In the genomic region with DNA sequence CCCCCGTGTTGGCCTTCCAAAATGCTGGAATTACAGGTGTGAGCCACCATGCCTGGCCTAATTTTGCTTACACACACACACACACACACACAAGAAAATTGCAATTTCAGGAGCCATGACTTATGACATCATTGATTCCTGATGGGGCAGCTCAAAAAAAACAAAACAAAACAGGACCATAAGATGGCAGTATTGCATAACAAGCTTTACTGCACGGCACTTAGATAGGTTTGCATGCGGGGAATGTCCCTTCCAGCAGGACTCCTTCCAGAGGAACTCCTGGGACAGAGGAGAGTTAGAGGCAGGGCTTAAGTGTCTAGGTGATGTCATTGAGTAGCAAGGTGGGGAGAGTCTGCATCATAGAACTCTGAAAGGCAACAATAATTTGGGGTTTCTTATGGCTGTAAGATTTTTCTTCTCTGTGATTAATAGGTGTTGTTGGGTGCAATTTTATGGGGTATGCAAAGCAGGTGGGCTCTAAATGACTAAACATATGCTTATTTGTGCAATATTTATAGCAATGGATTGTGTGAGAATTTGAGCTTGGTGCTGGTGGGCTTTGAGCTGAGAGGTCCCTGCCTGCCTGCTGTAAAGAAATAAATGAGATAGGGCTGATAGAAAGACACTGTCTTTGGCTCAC, we compare ENCODE assay signal across 8 cellular contexts. TPM values are rescaled to one million over a fixed set of nuclear protein-coding genes. Genes with fewer than 3 reads are reported as not detected.
A peak's percentile ranks its signal among the peaks of the same experiment; 100 is the strongest.
DNase-seq lines count a peak whose midpoint lies in the region; ATAC-seq and TF ChIP-seq lines count a peak whose summit lies in the region.

No MANE protein-coding gene starts in this region.

- no peak overlapping the region for H3K27ac ChIP-seq in testis

- TF ChIP-seq CTCF in AG04449 (IDR thresholded peaks at IDR 0.05; ENCODE audit: insufficient read depth, low read length, missing control alignments) (peak; percentile 20), GM12873 (IDR thresholded peaks at IDR 0.05; ENCODE audit: insufficient read depth, low read depth, low read length, missing control alignments) (peak; percentile 70), testis (IDR thresholded peaks at IDR 0.05) (no peak)

- no peak for TF ChIP-seq POLR2A in testis (IDR thresholded peaks at IDR 0.05)

- WGBS in testis, 2 donors: 54 to 63% methylated on average over 3 of the region's 3 CpGs

- intact Hi-C loops in left ventricle myocardium superior (cut with micrococcal nuclease): no loop called here
- intact Hi-C loops in testis (cut with DNase I; ENCODE audit: low total_unique reads): loop anchor here (5.0 kb wide), 1 partner anchor 79 kb away; no protein-coding TSS in a partner anchor

- no peaks in the 10 kb centered on the region for H3K36me3 ChIP-seq in testis (ENCODE audit: low read depth, missing control alignments)

- CTCF ChIA-PET in AG04449 (lab: Yijun Ruan, JAX): interaction anchor here (0.6 to 10.4 kb wide), 45 partner anchors 11 to 737 kb away, joined by 3 to 329 read pairs (median 4); partner anchors contain the start of gene ACSBG2

- POLR2A ChIA-PET in AG04449 (lab: Yijun Ruan, JAX): interaction anchor here (0.6 kb wide), 2 partner anchors 63 to 82 kb away, joined by 3 read pairs; no protein-coding TSS in a partner anchor

- no peaks in the 10 kb centered on the region for H3K4me1 ChIP-seq in testis

- no peaks in the 10 kb centered on the region for H3K27me3 ChIP-seq in testis

- no peaks in the 10 kb centered on the region for H3K9me3 ChIP-seq in testis

- no peak for DNase-seq in AG04449 (ENCODE audit: low read depth, low spot score)
- peak; percentile 32 for DNase-seq in NCI-H1105 (lab: John Stamatoyannopoulos, UW)
- DNase-seq in SKM-1 (lab: John Stamatoyannopoulos, UW; ENCODE audit: unreplicated experiment): peak; percentile 43
- DNase-seq in left ventricle myocardium superior: no peak
- no peak for DNase-seq in testis

- ATAC-seq in left ventricle myocardium superior (peak; percentile 47), GM18511 (IDR thresholded peaks at IDR 0.05; ENCODE audit: unreplicated experiment) (no peak), HG03432 (IDR thresholded peaks at IDR 0.05; ENCODE audit: unreplicated experiment) (no peak)

- no peak overlapping the region for H3K4me3 ChIP-seq in AG04449 (ENCODE audit: low read depth, low read length)
- H3K4me3 ChIP-seq in testis: no peak overlapping the region

RNA-seq across cellular contexts. Expression of gene ACSBG2, which starts 9.0 kb away (rescaled TPM):
- total RNA-seq in left ventricle myocardium superior: not detected
- 100 to 1,000 TPM in 1 of 2 donors, 10 to 100 TPM in 1; 83.4 to 316 TPM for total RNA-seq in testis
- 411 TPM for polyA plus RNA-seq in testis (ENCODE audit: insufficient read depth, low read depth, low replicate concordance)

RNA-seq across cellular contexts. Expression of gene RFX2, which starts 16.2 kb away (rescaled TPM):
- total RNA-seq in left ventricle myocardium superior (4.8 TPM), testis (100 to 1,000 TPM in 1 of 2 donors, 10 to 100 TPM in 1; 92.9 to 127 TPM)
- 197 TPM for polyA plus RNA-seq in testis (ENCODE audit: insufficient read depth, low read depth, low replicate concordance)

Comparison
In these comparisons a context has a peak if more than half of its experiments do, and no peak if none do; other contexts are left out.
1. DNase-seq: peak in NCI-H1105 (single experiment) and SKM-1 (single experiment); none in AG04449 (single experiment), left ventricle myocardium superior (single experiment) and testis (single experiment).
2. CTCF ChIP-seq: peak in AG04449 (single experiment) and GM12873 (single experiment); none in testis (0 of 3).
3. RNA of gene ACSBG2, which starts 9.0 kb away (total RNA-seq): 83.4 to 316 TPM in testis; not detected in left ventricle myocardium superior (single experiment); every median in the first group is over 10 times any median in the second.
4. RNA of gene RFX2, which starts 16.2 kb away (total RNA-seq): 92.9 to 127 TPM in testis; 4.8 TPM in left ventricle myocardium superior (single experiment); every median in the first group is over 10 times any median in the second.